Comparison of ENCODE assay signal across 8 cellular contexts in the genomic region with DNA sequence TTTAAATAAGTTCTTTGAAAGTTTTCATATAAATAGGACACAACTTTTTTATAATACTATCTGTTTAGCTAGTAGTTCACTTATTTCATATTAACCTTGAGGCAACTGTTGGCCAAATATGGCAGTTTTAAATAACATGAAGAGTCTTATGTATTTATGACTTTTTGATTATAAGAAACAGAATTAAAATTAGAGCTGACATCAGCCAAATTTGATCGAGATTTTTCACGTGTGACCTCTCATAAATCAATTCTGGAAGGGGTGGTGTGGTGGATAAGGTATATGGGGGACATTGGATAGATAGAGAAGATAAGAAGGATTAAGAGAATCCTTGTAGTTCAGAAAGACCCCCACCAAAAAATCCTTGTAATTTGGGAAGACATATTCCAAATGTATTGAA.
"Had no signal": no experiment of that assay in that cellular context is flagged by ENCODE, and none has a peak within 500 bp of the region (broad histone marks: within the 10 kb centered on the region; RNA-seq: fewer than 3 reads in every experiment).

No MANE protein-coding gene starts in this region.

- ATAC-seq: GM12878 had no signal

- H3K4me3 ChIP-seq: GM12878 had no signal

- DNase-seq: GDM1, GF-D8 had no signal

- FAIRE-seq: G401.6, GM12878, GM12891, GM12892, GM18507, GM19239 had no signal
